In the genomic region with DNA sequence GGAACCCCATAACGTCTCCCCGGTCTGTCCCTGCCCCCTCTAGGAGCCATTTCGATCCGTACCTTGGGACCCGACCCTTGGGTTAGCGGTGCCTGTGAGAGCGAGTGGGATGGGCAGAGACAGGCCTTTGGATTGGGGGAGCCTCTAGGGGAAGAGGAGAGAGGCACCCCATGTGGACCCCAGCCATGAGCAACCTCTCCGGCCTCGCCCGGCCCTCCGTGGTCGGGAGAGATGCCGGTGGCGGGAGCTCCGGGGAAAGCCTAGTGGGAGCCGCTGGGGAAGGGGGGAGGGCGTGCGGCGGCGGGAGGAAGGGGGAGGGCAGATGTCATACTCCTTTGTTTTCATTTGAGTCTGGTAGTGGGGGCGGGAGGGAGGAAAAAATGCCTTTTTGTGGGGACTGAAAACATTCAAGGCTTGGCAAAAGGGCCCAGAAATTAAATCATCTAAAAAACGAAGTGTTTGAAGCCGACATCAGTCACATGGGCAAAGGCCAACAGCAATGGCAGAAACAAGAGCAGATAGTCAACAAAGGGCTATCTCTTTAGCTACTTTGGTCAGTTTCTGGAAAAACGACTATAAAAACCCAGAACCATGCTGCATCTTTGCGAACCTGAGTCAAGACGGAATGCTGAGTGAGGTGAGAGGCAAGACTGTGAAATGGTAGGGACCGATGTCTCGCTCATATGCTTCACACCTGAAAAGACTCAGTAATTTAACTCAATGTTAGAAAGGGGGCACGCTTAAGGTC, we compare ENCODE assay signal across 8 cellular contexts. TPM values are rescaled to one million over a fixed set of nuclear protein-coding genes. Genes with fewer than 3 reads are reported as not detected.
DNase-seq lines count a peak whose midpoint lies in the region; ATAC-seq, FAIRE-seq and TF ChIP-seq lines count a peak whose summit lies in the region.

No MANE protein-coding gene starts in this region.

- H3K27me3 Mint-ChIP-seq in brain, result peaks cover 7% of the 10 kb centered on the region

- H3K9me3 ChIP-seq in RWPE2 (ENCODE audit: severe bottlenecking), result no peaks in the 10 kb centered on the region
- no peaks in the 10 kb centered on the region for H3K9me3 ChIP-seq in iPS DF 6.9 (ENCODE audit: control insufficient read depth, insufficient read depth, low read length)

- no CpG with 5 or more reads among the region's 29 CpGs for WGBS in iPS DF 6.9 (ENCODE audit: insufficient coverage, insufficient read length)

- ATAC-seq in GM21526 (IDR thresholded peaks at IDR 0.05; ENCODE audit: low FRiP score, unreplicated experiment) (peak; percentile 50), RWPE2 (ENCODE audit: low read depth) (peak; percentile 61)

- no peak for FAIRE-seq in HTR-8/SVneo (lab: Jason Lieb, UNC)

- no peaks in the 10 kb centered on the region for H3K27me3 ChIP-seq in RWPE2 (ENCODE audit: insufficient read depth, poor library complexity, severe bottlenecking)
- no peaks in the 10 kb centered on the region for H3K27me3 ChIP-seq in iPS DF 6.9 (ENCODE audit: control insufficient read depth, insufficient read depth, low read length)

- H3K4me1 ChIP-seq in RWPE2 (ENCODE audit: insufficient read depth, poor library complexity, severe bottlenecking) (peaks cover 3% of the 10 kb centered on the region), iPS DF 6.9 (ENCODE audit: control insufficient read depth, insufficient read depth, low read length) (no peaks in the 10 kb centered on the region)

- peak overlapping the region; percentile 94 to 99 (median 96) for H3K4me3 Mint-ChIP-seq in brain

- H3K27ac ChIP-seq in RWPE2 (ENCODE audit: poor library complexity, severe bottlenecking) (peak overlapping the region; percentile 58), iPS DF 6.9 (ENCODE audit: low read length) (no peak overlapping the region)

- H3K36me3 Mint-ChIP-seq in brain, result peaks cover 48% of the 10 kb centered on the region

- peak overlapping the region; percentile 99 for H3K27ac Mint-ChIP-seq in brain

- H3K4me3 ChIP-seq in RWPE2 (ENCODE audit: severe bottlenecking) (peak overlapping the region; percentile 91), iPS DF 6.9 (ENCODE audit: low read length) (peak overlapping the region; percentile 97), retinal pigment epithelial cell (ENCODE audit: low read length) (peak overlapping the region; percentile 97)

- H3K9me3 Mint-ChIP-seq in brain, result peaks cover 8 to 19% (median 17%) of the 10 kb centered on the region in 5 experiments

- peaks cover 49% of the 10 kb centered on the region for H3K4me1 Mint-ChIP-seq in brain

- TF ChIP-seq CTCF in RWPE2 (IDR thresholded peaks at IDR 0.05; ENCODE audit: poor library complexity, severe bottlenecking) (no peak), brain (conservative IDR thresholded peaks at IDR 0.05) (no peak), retinal pigment epithelial cell (conservative IDR thresholded peaks at IDR 0.05; ENCODE audit: low read depth, low read length) (no peak)

- H3K36me3 ChIP-seq in RWPE2 (ENCODE audit: low read depth), result peaks cover 42% of the 10 kb centered on the region
- H3K36me3 ChIP-seq in iPS DF 6.9 (ENCODE audit: control insufficient read depth, insufficient read depth, low read length), result peaks cover 3% of the 10 kb centered on the region; the same call in 1 of the 2 replicates

- DNase-seq in ELF-1 (ENCODE audit: low read depth, low spot score) (peak; percentile 59), HTR-8/SVneo (ENCODE audit: insufficient read length, low spot score) (peak; percentile 26), RWPE2 (ENCODE audit: low spot score) (peak; percentile 44), iPS DF 6.9 (ENCODE audit: low read depth, low spot score) (no peak), retinal pigment epithelial cell (ENCODE audit: low read depth) (peak; percentile 15), NOMO-1 treated with dmso at 0.1 percent for 144 hours (lab: John Stamatoyannopoulos, UW; ENCODE audit: unreplicated experiment) (no peak)

RNA-seq across cellular contexts. Expression of a gene that starts 0.8 kb away (rescaled TPM):
- polyA plus RNA-seq in brain (ENCODE audit: insufficient read depth, low read depth, low replicate concordance), result 3.1 TPM

Comparison
In these comparisons a context has a peak if more than half of its experiments do, and no peak if none do; other contexts are left out.
1. DNase-seq: peak in ELF-1 (single experiment), HTR-8/SVneo (single experiment), RWPE2 (single experiment) and retinal pigment epithelial cell (single experiment); none in iPS DF 6.9 (single experiment) and NOMO-1 treated with dmso at 0.1 percent for 144 hours (single experiment).
2. Peak in every context shown above with its lines, with median percentiles within 50 percentile points of each other: H3K4me3 ChIP-seq.